8 cellular contexts compared by ENCODE assay signal in the genomic region with DNA sequence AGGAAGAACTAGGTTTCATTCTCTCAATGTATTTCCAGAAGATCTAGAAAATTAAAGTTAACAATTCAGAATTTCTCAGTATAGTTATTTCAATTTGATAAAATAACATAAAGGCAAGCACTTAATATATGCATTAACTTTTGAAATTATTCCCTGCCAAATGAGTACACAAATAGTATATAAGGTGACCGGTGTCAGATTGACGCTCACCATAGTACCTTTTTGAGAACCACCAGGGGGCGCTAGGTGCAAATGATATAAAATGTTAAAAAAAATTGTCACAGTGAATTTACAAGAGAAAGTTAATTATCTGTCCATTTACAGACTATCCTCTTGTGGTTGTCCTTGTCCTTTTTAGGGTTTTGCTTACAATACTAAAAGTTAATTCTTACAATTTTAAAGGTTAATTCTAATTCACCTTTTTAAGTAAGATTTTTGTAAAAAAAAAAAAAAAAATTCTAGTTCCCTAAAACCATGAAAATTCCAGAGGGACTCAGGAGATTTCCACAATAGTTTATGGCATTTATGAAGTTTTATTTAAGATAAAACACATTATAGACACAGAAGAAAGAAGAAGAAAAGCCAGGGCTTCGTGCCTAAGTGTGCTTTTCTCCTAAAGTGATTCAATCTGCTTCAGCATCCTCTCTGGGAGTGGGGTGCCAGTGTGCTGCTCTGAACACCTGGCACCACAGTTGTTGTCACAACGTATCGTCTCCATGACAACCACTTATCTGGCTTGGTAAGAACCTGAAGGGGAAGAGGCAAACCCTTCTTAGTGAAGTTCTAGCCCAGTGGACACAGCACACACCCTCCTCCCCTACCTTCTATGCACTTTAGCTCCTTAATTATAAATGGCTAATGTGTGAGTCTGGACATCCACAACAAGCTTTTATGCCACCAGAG.
DNase-seq lines count a peak whose midpoint lies in the region; ATAC-seq, FAIRE-seq and TF ChIP-seq lines count a peak whose summit lies in the region.

No MANE protein-coding gene starts in this region.

- FAIRE-seq in A204.1 (lab: Jason Lieb, UNC): peak; percentile 83

- peak; percentile 53 for DNase-seq in GM13976 (ENCODE audit: low spot score)
- no peak for DNase-seq in LNCaP clone FGC (ENCODE audit: low read depth)
- DNase-seq in RPMI8226: peak; percentile 78
- peak; percentile 47 for DNase-seq in amniotic epithelial cell (ENCODE audit: low read depth)
- peak; percentile 28 for DNase-seq in hepatic stellate cell (ENCODE audit: low spot score)
- DNase-seq in stimulated activated CD4-positive, alpha-beta T cell treated with anti-CD3 and anti-CD28 coated beads, Interleukin-15, amount 100 ng/mL, for 24 hours: peak; percentile 63

- H3K4me3 ChIP-seq in LNCaP clone FGC (ENCODE audit: low read depth, low read length): no peak overlapping the region

- in situ Hi-C loops in GM13976 (cut with MboI; ENCODE audit: low sequenced_read_pairs, unreplicated experiment): loop anchor here (10.0 kb wide), 1 partner anchor 273 kb away; no protein-coding TSS in a partner anchor

- no peak for ATAC-seq in GM19035 (IDR thresholded peaks at IDR 0.05; ENCODE audit: unreplicated experiment)

- peak; percentile 55 for TF ChIP-seq CTCF in GM13976 (IDR thresholded peaks at IDR 0.05; ENCODE audit: borderline replicate concordance, control extremely low read depth, extremely low read depth, insufficient read depth, missing control alignments)
- peak; percentile 59 for TF ChIP-seq CTCF in LNCaP clone FGC (IDR thresholded peaks at IDR 0.05; ENCODE audit: control insufficient read depth, extremely low read depth, insufficient read depth)
